ENCODE assay signal across 16 cellular contexts in the genomic region with DNA sequence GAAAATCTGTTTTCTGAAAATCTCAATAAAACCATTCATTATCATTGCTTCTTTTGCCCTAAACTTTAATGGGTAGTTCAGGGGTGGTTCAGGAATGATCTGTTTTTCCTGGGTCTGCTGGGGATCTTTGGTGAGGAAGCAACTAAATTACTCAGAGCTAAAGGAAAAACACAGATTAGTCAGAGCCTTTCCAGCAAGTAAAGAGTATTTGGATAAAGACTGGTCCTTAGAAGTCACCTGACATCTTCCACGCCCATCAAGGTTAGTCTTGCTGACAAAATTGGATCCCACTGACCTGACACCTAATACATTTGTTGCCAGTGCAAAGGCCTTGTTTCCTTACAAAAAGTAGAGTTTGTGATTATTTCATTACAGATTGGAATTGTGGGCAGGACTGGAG.
"Had no signal": no experiment of that assay in that cellular context is flagged by ENCODE, and none has a peak within 500 bp of the region (broad histone marks: within the 10 kb centered on the region; RNA-seq: fewer than 3 reads in every experiment).

No MANE protein-coding gene starts in this region.

- H3K27ac ChIP-seq: esophagus squamous epithelium, gastrocnemius medialis, pancreas, skin epidermis, tibial artery, vagina had no signal

- H3K36me3 ChIP-seq: esophagus squamous epithelium, gastrocnemius medialis, pancreas, tibial artery, vagina had no signal

- H3K27me3 ChIP-seq: esophagus squamous epithelium, gastrocnemius medialis, pancreas, tibial artery, vagina had no signal

- ATAC-seq: activated T-helper 17 cell treated with anti-CD3 and anti-CD28 coated beads, Interleukin-2, amount 50 U/mL, for 72 hours; gastrocnemius medialis; left ventricle myocardium superior; pancreas; stimulated activated memory B cell treated with anti-CD40 and anti-IgM and Interleukin-4, amounts not matched to agents 10 μg/mL and 1 μg/mL and 100 μg/mL, for 72 hours; WTC11 had no signal

- H3K4me1 ChIP-seq: gastrocnemius medialis, pancreas, tibial artery had no signal

- DNase-seq: activated CD4-positive, alpha-beta T cell treated with anti-CD3 and anti-CD28 coated beads for 48 hours; activated naive CD4-positive, alpha-beta T cell treated with anti-CD3 and anti-CD28 coated beads for 36 hours; dermis blood vessel endothelial cell; endodermal cell; esophagus squamous epithelium; gastrocnemius medialis; kidney; left ventricle myocardium superior; pancreas; retina; tibial artery had no signal

- H3K4me3 ChIP-seq: esophagus squamous epithelium, gastrocnemius medialis, pancreas, skin epidermis, tibial artery, vagina had no signal
